ENCODE assay signal across 23 cellular contexts in genomic region chr11:34259087-34259486, GRCh38.
"Had no signal": no experiment of that assay in that cellular context is flagged by ENCODE, and none has a peak within 500 bp of the region (broad histone marks: within the 10 kb centered on the region; RNA-seq: fewer than 3 reads in every experiment).

No MANE protein-coding gene starts in this region.

- H3K4me3 Mint-ChIP-seq: activated T-cell treated with anti-CD3 and anti-CD28 coated beads, Interleukin-2, amount 50 U/mL, for 72 hours; effector memory CD8-positive, alpha-beta T cell; immature natural killer cell; natural killer cell; stimulated activated effector memory CD8-positive, alpha-beta T cell treated with anti-CD3 and anti-CD28 coated beads, Interleukin-12 subunit alpha, Interleukin-12 subunit beta, amount 100 ng/mL, for 72 hours; stimulated activated naive CD8-positive, alpha-beta T cell treated with anti-CD3 and anti-CD28 coated beads, Interleukin-15, Interleukin-2, amounts not matched to agents 100 ng/mL and 50 ng/mL, for 24 hours had no signal

- DNase-seq: activated CD4-positive, alpha-beta T cell treated with anti-CD3 and anti-CD28 coated beads for 4 hours; activated CD4-positive, alpha-beta T cell treated with anti-CD3 and anti-CD28 coated beads, Interleukin-2, amount 50 U/mL, for 4 hours; activated naive CD4-positive, alpha-beta T cell; activated T-cell treated with anti-CD3 and anti-CD28 coated beads for 4 hours; activated T-cell treated with anti-CD3 and anti-CD28 coated beads, Interleukin-2, amount 50 U/mL, for 72 hours; cerebellar nuclear complex; cortex of kidney; effector memory CD8-positive, alpha-beta T cell; erythroblast; heart left ventricle; hypothalamus; immature natural killer cell; lower lobe of right lung; mesenchymal stem cell; natural killer cell; stimulated activated CD4-positive, alpha-beta T cell treated with anti-CD3 and anti-CD28 coated beads, Interleukin-4, amount 100 ng/mL, for 24 hours; upper lobe of right lung had no signal

- H3K36me3 Mint-ChIP-seq: activated naive CD4-positive, alpha-beta T cell treated with anti-CD3 and anti-CD28 coated beads, Interleukin-2, amount 50 U/mL, for 72 hours; immature natural killer cell; natural killer cell; stimulated activated effector memory CD8-positive, alpha-beta T cell treated with anti-CD3 and anti-CD28 coated beads, Interleukin-12 subunit alpha, Interleukin-12 subunit beta, amount 100 ng/mL, for 72 hours had no signal

- H3K27ac Mint-ChIP-seq: activated naive CD4-positive, alpha-beta T cell treated with anti-CD3 and anti-CD28 coated beads, Interleukin-2, amount 50 U/mL, for 72 hours; activated T-cell treated with anti-CD3 and anti-CD28 coated beads, Interleukin-2, amount 50 U/mL, for 72 hours; effector memory CD8-positive, alpha-beta T cell; immature natural killer cell; natural killer cell; stimulated activated effector memory CD8-positive, alpha-beta T cell treated with anti-CD3 and anti-CD28 coated beads, Interleukin-12 subunit alpha, Interleukin-12 subunit beta, amount 100 ng/mL, for 72 hours; stimulated activated naive CD8-positive, alpha-beta T cell treated with anti-CD3 and anti-CD28 coated beads, Interleukin-15, Interleukin-2, amounts not matched to agents 100 ng/mL and 50 ng/mL, for 24 hours had no signal

- FAIRE-seq: TTC549 had no signal

- ATAC-seq: activated naive CD4-positive, alpha-beta T cell treated with anti-CD3 and anti-CD28 coated beads, Interleukin-2, amount 50 U/mL, for 72 hours; activated T-cell treated with anti-CD3 and anti-CD28 coated beads, Interleukin-2, amount 50 U/mL, for 72 hours; effector memory CD8-positive, alpha-beta T cell; heart left ventricle; left lobe of liver; lower lobe of right lung; natural killer cell; sciatic nerve; stimulated activated effector memory CD8-positive, alpha-beta T cell treated with anti-CD3 and anti-CD28 coated beads, Interleukin-12 subunit alpha, Interleukin-12 subunit beta, amount 100 ng/mL, for 72 hours; upper lobe of right lung had no signal

- H3K9me3 Mint-ChIP-seq: activated naive CD4-positive, alpha-beta T cell treated with anti-CD3 and anti-CD28 coated beads, Interleukin-2, amount 50 U/mL, for 72 hours; activated T-cell treated with anti-CD3 and anti-CD28 coated beads, Interleukin-2, amount 50 U/mL, for 72 hours; effector memory CD8-positive, alpha-beta T cell; immature natural killer cell; natural killer cell; stimulated activated effector memory CD8-positive, alpha-beta T cell treated with anti-CD3 and anti-CD28 coated beads, Interleukin-12 subunit alpha, Interleukin-12 subunit beta, amount 100 ng/mL, for 72 hours; stimulated activated naive CD8-positive, alpha-beta T cell treated with anti-CD3 and anti-CD28 coated beads, Interleukin-15, Interleukin-2, amounts not matched to agents 100 ng/mL and 50 ng/mL, for 24 hours had no signal

- H3K4me1 Mint-ChIP-seq: immature natural killer cell; natural killer cell; stimulated activated effector memory CD8-positive, alpha-beta T cell treated with anti-CD3 and anti-CD28 coated beads, Interleukin-12 subunit alpha, Interleukin-12 subunit beta, amount 100 ng/mL, for 72 hours had no signal
